12 cellular contexts compared by ENCODE assay signal in genomic region chr17:61539728-61540127, GRCh38. TPM values are rescaled to one million over a fixed set of nuclear protein-coding genes. Genes with fewer than 3 reads are reported as not detected.
"Had no signal": no experiment of that assay in that cellular context is flagged by ENCODE, and none has a peak within 500 bp of the region (broad histone marks: within the 10 kb centered on the region; RNA-seq: fewer than 3 reads in every experiment).

No MANE protein-coding gene starts in this region.

RNA-seq across cellular contexts. Expression of gene NACA2, which starts 51.3 kb away (rescaled TPM):
- total RNA-seq: OCI-LY7, PC-3, PC-9, Peyer's patch, Right ventricle myocardium inferior, Right ventricle myocardium superior, RPMI7951, SJCRH30, SJSA1, SK-MEL-5, T-cell had no signal
- polyA plus RNA-seq: SK-N-SH had no signal
